Comparison of ENCODE assay signal across 13 cellular contexts in the genomic region with DNA sequence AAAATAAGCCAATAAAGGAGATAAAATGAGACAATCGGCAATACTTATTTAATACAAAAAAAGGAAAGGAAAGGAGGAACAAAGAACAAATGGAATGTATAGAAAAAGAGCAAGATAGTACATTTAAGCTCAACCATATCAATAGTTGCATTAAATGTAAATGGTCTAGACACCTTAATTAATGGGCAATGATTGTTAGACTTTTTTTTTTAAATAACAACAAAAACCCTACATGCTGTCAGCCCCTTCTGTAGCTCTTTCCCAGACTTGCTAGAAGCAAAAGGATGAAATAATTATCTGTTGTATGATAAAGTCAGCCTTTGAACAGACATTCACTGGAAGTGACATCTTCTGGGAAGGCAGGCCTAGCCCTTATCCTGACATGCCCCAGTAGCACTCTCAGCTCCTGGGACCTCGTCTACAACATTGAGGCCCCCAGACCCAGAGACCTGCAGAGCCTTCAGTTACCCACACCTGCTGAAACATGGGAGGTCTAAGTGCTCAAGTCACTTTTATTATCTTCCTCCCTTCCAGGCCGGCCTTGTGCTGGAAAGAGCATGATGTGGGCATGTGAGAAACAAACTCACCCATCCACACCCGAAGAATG.
"Had no signal": no experiment of that assay in that cellular context is flagged by ENCODE, and none has a peak within 500 bp of the region (broad histone marks: within the 10 kb centered on the region; RNA-seq: fewer than 3 reads in every experiment).

No MANE protein-coding gene starts in this region.

- H3K27ac Mint-ChIP-seq: activated naive CD4-positive, alpha-beta T cell treated with anti-CD3 and anti-CD28 coated beads, Interleukin-2, amount 50 U/mL, for 72 hours; memory B cell had no signal

- H3K4me3 ChIP-seq: dorsolateral prefrontal cortex, left ventricle myocardium inferior, right atrium auricular region, smooth muscle cell, suprapubic skin had no signal

- FAIRE-seq: kidney had no signal

- H3K4me2 ChIP-seq: smooth muscle cell had no signal

- H3K27ac ChIP-seq: dorsolateral prefrontal cortex, left ventricle myocardium inferior, right atrium auricular region, suprapubic skin had no signal

- H3K27me3 ChIP-seq: dorsolateral prefrontal cortex, right atrium auricular region, suprapubic skin had no signal

- H3K4me3 Mint-ChIP-seq: memory B cell; naive thymus-derived CD8-positive, alpha-beta T cell had no signal

- H3K9me3 ChIP-seq: suprapubic skin had no signal

- H3K27me3 Mint-ChIP-seq: memory B cell; naive thymus-derived CD8-positive, alpha-beta T cell had no signal

- DNase-seq: activated CD4-positive, alpha-beta T cell treated with anti-CD3 and anti-CD28 coated beads, Interleukin-2, amount 50 U/mL, for 1 hour; activated effector memory CD4-positive, alpha-beta T cell treated with Interleukin-2 at 50 U/mL for 16 hours; dorsolateral prefrontal cortex; kidney; left ventricle myocardium inferior; naive thymus-derived CD8-positive, alpha-beta T cell; nucleus accumbens; stimulated activated naive CD8-positive, alpha-beta T cell treated with anti-CD3 and anti-CD28 coated beads, Interleukin-15, Interleukin-2, amounts not matched to agents 100 U/mL and 50 U/mL, for 24 hours had no signal
